21 cellular contexts compared by ENCODE assay signal in genomic region chr5:163330723-163331668, GRCh38.
"Had no signal": no experiment of that assay in that cellular context is flagged by ENCODE, and none has a peak within 500 bp of the region (broad histone marks: within the 10 kb centered on the region; RNA-seq: fewer than 3 reads in every experiment).

No MANE protein-coding gene starts in this region.

- H3K36me3 Mint-ChIP-seq: activated naive CD8-positive, alpha-beta T cell treated with anti-CD3 and anti-CD28 coated beads, Interleukin-2, amount 10 ng/mL, durations not matched to agents 7 days and 5 days; naive thymus-derived CD4-positive, alpha-beta T cell had no signal

- H3K4me1 ChIP-seq: left lung, transverse colon had no signal

- H3K9me3 Mint-ChIP-seq: activated CD4-positive, alpha-beta T cell treated with anti-CD3 and anti-CD28 coated beads, Interleukin-2, amount 10 ng/mL, durations not matched to agents 7 days and 5 days; activated naive CD8-positive, alpha-beta T cell treated with anti-CD3 and anti-CD28 coated beads, Interleukin-2, amount 10 ng/mL, durations not matched to agents 7 days and 5 days; central memory CD8-positive, alpha-beta T cell had no signal

- H3K27me3 ChIP-seq: brain microvascular endothelial cell, left lung, transverse colon had no signal

- H3K27me3 Mint-ChIP-seq: activated CD4-positive, alpha-beta T cell treated with anti-CD3 and anti-CD28 coated beads, Interleukin-2, amount 10 ng/mL, durations not matched to agents 7 days and 5 days; progenitor cell of endocrine pancreas had no signal

- H3K4me3 Mint-ChIP-seq: activated CD4-positive, alpha-beta T cell treated with anti-CD3 and anti-CD28 coated beads, Interleukin-2, amount 10 ng/mL, durations not matched to agents 7 days and 5 days; activated naive CD8-positive, alpha-beta T cell treated with anti-CD3 and anti-CD28 coated beads, Interleukin-2, amount 10 ng/mL, durations not matched to agents 7 days and 5 days; central memory CD8-positive, alpha-beta T cell; naive thymus-derived CD4-positive, alpha-beta T cell had no signal

- H3K36me3 ChIP-seq: brain microvascular endothelial cell, left lung, transverse colon had no signal

- H3K27ac Mint-ChIP-seq: activated CD4-positive, alpha-beta T cell treated with anti-CD3 and anti-CD28 coated beads, Interleukin-2, amount 10 ng/mL, durations not matched to agents 7 days and 5 days; activated naive CD8-positive, alpha-beta T cell treated with anti-CD3 and anti-CD28 coated beads, Interleukin-2, amount 10 ng/mL, durations not matched to agents 7 days and 5 days; naive thymus-derived CD4-positive, alpha-beta T cell; progenitor cell of endocrine pancreas had no signal

- ATAC-seq: left lung; mucosa of descending colon; naive thymus-derived CD4-positive, alpha-beta T cell; right cardiac atrium; stimulated activated naive CD8-positive, alpha-beta T cell treated with anti-CD3 and anti-CD28 coated beads, Interleukin-15, Interleukin-2, amounts not matched to agents 100 U/mL and 50 U/mL, for 24 hours had no signal

- H3K27ac ChIP-seq: brain microvascular endothelial cell, left lung, transverse colon had no signal

- H3K9me3 ChIP-seq: left lung, mucosa of descending colon, transverse colon had no signal

- H3K4me1 Mint-ChIP-seq: activated CD4-positive, alpha-beta T cell treated with anti-CD3 and anti-CD28 coated beads, Interleukin-2, amount 10 ng/mL, durations not matched to agents 7 days and 5 days; activated naive CD8-positive, alpha-beta T cell treated with anti-CD3 and anti-CD28 coated beads, Interleukin-2, amount 10 ng/mL, durations not matched to agents 7 days and 5 days; central memory CD8-positive, alpha-beta T cell; naive thymus-derived CD4-positive, alpha-beta T cell had no signal

- H3K4me3 ChIP-seq: left lung, mucosa of descending colon, smooth muscle cell, transverse colon had no signal

- DNase-seq: activated CD4-positive, alpha-beta T cell treated with anti-CD3 and anti-CD28 coated beads, Interleukin-2, amount 10 ng/mL, durations not matched to agents 7 days and 5 days; activated CD8-positive, alpha-beta memory T cell treated with anti-CD3 and anti-CD28 coated beads, Interleukin-2, amount 50 U/mL, for 48 hours; activated naive CD8-positive, alpha-beta T cell treated with anti-CD3 and anti-CD28 coated beads, Interleukin-2, amount 10 ng/mL, durations not matched to agents 7 days and 5 days; brain microvascular endothelial cell; cortex of kidney; effector CD4-positive, alpha-beta T cell; foreskin fibroblast; hippocampal formation; islet precursor cell; left lung; mucosa of descending colon; naive thymus-derived CD4-positive, alpha-beta T cell; right cardiac atrium; stimulated activated CD4-positive, alpha-beta T cell treated with anti-CD3 and anti-CD28 coated beads, Interleukin-4, amount 100 ng/mL, for 4 hours; stimulated activated CD8-positive, alpha-beta memory T cell treated with anti-CD3 and anti-CD28 coated beads, Interleukin-4, amount 100 ng/mL, for 48 hours; stimulated activated naive CD8-positive, alpha-beta T cell treated with anti-CD3 and anti-CD28 coated beads, Interleukin-15, Interleukin-2, amounts not matched to agents 100 U/mL and 50 U/mL, for 24 hours; transverse colon had no signal

- H3K4me2 ChIP-seq: smooth muscle cell had no signal

- FAIRE-seq: endothelial cell of umbilical vein had no signal
